ENCODE assay signal across 24 cellular contexts in genomic region chr11:62957147-62957546, GRCh38. TPM values are rescaled to one million over a fixed set of nuclear protein-coding genes. Genes with fewer than 3 reads are reported as not detected.
A peak's percentile ranks its signal among the peaks of the same experiment; 100 is the strongest.
DNase-seq lines count a peak whose midpoint lies in the region; ATAC-seq, FAIRE-seq and TF ChIP-seq lines count a peak whose summit lies in the region.
"Had no signal": no experiment of that assay in that cellular context is flagged by ENCODE, and none has a peak within 500 bp of the region (broad histone marks: within the 10 kb centered on the region; RNA-seq: fewer than 3 reads in every experiment).

No MANE protein-coding gene starts in this region.

- no peak for TF ChIP-seq CTCF in GM23338 (conservative IDR thresholded peaks at IDR 0.05; ENCODE audit: low read depth in 2 of 2)
- TF ChIP-seq CTCF in bronchial epithelial cell (IDR thresholded peaks at IDR 0.05; ENCODE audit: insufficient read depth, low read length, severe bottlenecking), result no peak

- peak; percentile 68 for FAIRE-seq in bronchial epithelial cell (lab: Jason Lieb, UNC)
- FAIRE-seq: A549, D721Med, GM12878, H54 had no signal

- H3K4me1 Mint-ChIP-seq in GM23338, result no peaks in the 10 kb centered on the region; the same call in 2 of the 3 replicates

- no peaks in the 10 kb centered on the region for H3K36me3 Mint-ChIP-seq in GM23338 (ENCODE audit: low read depth)
- H3K36me3 Mint-ChIP-seq: CD14-positive monocyte; CD8-positive, alpha-beta memory T cell had no signal

- no peak for DNase-seq in GM23338 (ENCODE audit: low spot score)
- DNase-seq in bronchial epithelial cell (ENCODE audit: low read depth), result no peak
- peak; percentile 1 for DNase-seq in mesenteric fat pad (ENCODE audit: low spot score)
- no peak for DNase-seq in nucleus accumbens (lab: John Stamatoyannopoulos, UW)
- no peak for DNase-seq in SIG-M5 (lab: John Stamatoyannopoulos, UW)
- no peak for DNase-seq in NCI-H82 treated with DMSO at 0.1 percent for 48 hours (lab: John Stamatoyannopoulos, UW; ENCODE audit: unreplicated experiment)
- DNase-seq: 8988T; ACHN; AML-193; BE2C; CD4-positive, alpha-beta T cell; CD8-positive, alpha-beta memory T cell; DMS 273 treated with DMSO at 0.1 percent for 48 hours; DMS79; EL; GDM1; GOT3 had no signal

- H3K4me2 ChIP-seq in GM23338, result no peak overlapping the region
- H3K4me2 ChIP-seq: A549; BLaER1 treated with 17β-estradiol and CSF1 and Interleukin-3, amounts not matched to agents 10 nM and 100 nM had no signal

- H3K4me1 ChIP-seq in GM23338 (ENCODE audit: insufficient read depth), result no peaks in the 10 kb centered on the region
- H3K4me1 ChIP-seq: A549, BE2C, HAP-1 had no signal

- H3K27me3 Mint-ChIP-seq in GM23338 (ENCODE audit: insufficient read depth, low read depth, poor library complexity), result peaks cover 7% of the 10 kb centered on the region

- no peak for ATAC-seq in GM23338
- ATAC-seq: A549, GM12878 had no signal

- 0 out of 2 replicates have a peak, but pooled peaks cover 8% of the 10 kb centered on the region for H3K9me2 ChIP-seq in GM23338 (ENCODE audit: insufficient read depth)

- no peaks in the 10 kb centered on the region for H3F3A ChIP-seq in GM23338 (replicated peaks; ENCODE audit: low read depth)

- H3K27ac Mint-ChIP-seq in GM23338, result no peak overlapping the region
- H3K27ac Mint-ChIP-seq: CD4-positive, alpha-beta T cell; CD8-positive, alpha-beta memory T cell had no signal

- no peak overlapping the region for H3K27ac ChIP-seq in GM23338 (ENCODE audit: low read depth)
- H3K27ac ChIP-seq: A549; BLaER1 treated with 17β-estradiol and CSF1 and Interleukin-3, amounts not matched to agents 10 nM and 100 nM had no signal

- no peaks in the 10 kb centered on the region for H4K20me1 ChIP-seq in GM23338 (replicated peaks; ENCODE audit: insufficient read depth)
- H4K20me1 ChIP-seq: BLaER1 treated with 17β-estradiol and CSF1 and Interleukin-3, amounts not matched to agents 10 nM and 100 nM had no signal

- H3K27me3 ChIP-seq in GM23338 (ENCODE audit: insufficient read depth) (no peaks in the 10 kb centered on the region), bronchial epithelial cell (ENCODE audit: control insufficient read depth, insufficient read depth, low read length) (no peaks in the 10 kb centered on the region)
- H3K27me3 ChIP-seq: BE2C; BLaER1 treated with 17β-estradiol and CSF1 and Interleukin-3, amounts not matched to agents 10 nM and 100 nM had no signal

- H3K36me3 ChIP-seq in GM23338 (ENCODE audit: insufficient read depth) (no peaks in the 10 kb centered on the region), bronchial epithelial cell (ENCODE audit: control insufficient read depth, insufficient read depth, low read length) (no peaks in the 10 kb centered on the region)
- H3K36me3 ChIP-seq: BE2C; BLaER1 treated with 17β-estradiol and CSF1 and Interleukin-3, amounts not matched to agents 10 nM and 100 nM; HAP-1 had no signal

- H3K4me3 ChIP-seq in GM23338, result no peak overlapping the region
- no peak overlapping the region for H3K4me3 ChIP-seq in bronchial epithelial cell (ENCODE audit: low read depth, low read length)
- H3K4me3 ChIP-seq: A549; BLaER1 treated with 17β-estradiol and CSF1 and Interleukin-3, amounts not matched to agents 10 nM and 100 nM; GM12878; HAP-1 had no signal

- H3K9me3 Mint-ChIP-seq in GM23338, result no peaks in the 10 kb centered on the region; the same call in 1 of the 3 replicates
- H3K9me3 Mint-ChIP-seq: CD14-positive monocyte; CD4-positive, alpha-beta T cell; CD8-positive, alpha-beta memory T cell had no signal

- peak overlapping the region; percentile 32 for H2AFZ ChIP-seq in GM23338

- no peaks in the 10 kb centered on the region for H3K79me2 ChIP-seq in GM23338 (replicated peaks; ENCODE audit: insufficient read depth)

- H3K4me3 Mint-ChIP-seq in GM23338, result no peak overlapping the region
- H3K4me3 Mint-ChIP-seq: CD14-positive monocyte; CD4-positive, alpha-beta T cell; CD8-positive, alpha-beta memory T cell had no signal

TF ChIP-seq in GM23338, 12 proteins besides CTCF, POLR2A, EP300 and RAD21 (continues in another document):
- TF ChIP-seq CREB1 (CRISPR knock-in tag; IDR thresholded peaks at IDR 0.05; ENCODE audit: low read depth) (no peak), POLR2AphosphoS5 (IDR thresholded peaks at IDR 0.05; ENCODE audit: low read depth) (no peak), STAT1 (IDR thresholded peaks at IDR 0.05; ENCODE audit: unreplicated experiment) (no peak), REST (IDR thresholded peaks at IDR 0.05; ENCODE audit: unreplicated experiment) (no peak), JUNB (IDR thresholded peaks at IDR 0.05; ENCODE audit: unreplicated experiment) (no peak), NANOG (IDR thresholded peaks at IDR 0.05; ENCODE audit: borderline replicate concordance) (no peak), ZNF331 (CRISPR knock-in tag; IDR thresholded peaks at IDR 0.05; ENCODE audit: low read depth) (no peak)

RNA-seq across cellular contexts. Expression of gene SLC22A6, which starts 27.6 kb away (rescaled TPM):
- not detected in 2 replicates for total RNA-seq in GM23338 (2014; rRNA removed; shearing (Covaris generic))
- not detected in 2 replicates for polyA plus RNA-seq in GM23338 (2016; fragmentation: Nextera tagmentation; extraction: Ambion mirVana)
- total RNA-seq in bronchial epithelial cell, result not detected in 2 replicates
- total RNA-seq in mesenteric fat pad, result not detected
- total RNA-seq: CD4-positive, alpha-beta T cell; CD8-positive, alpha-beta memory T cell; GM12878 had no signal
- polyA plus RNA-seq: A549; CD14-positive monocyte; CD8-positive, alpha-beta memory T cell; GM12878 had no signal

RNA-seq across cellular contexts. Expression of gene CHRM1, which starts 36.0 kb away (rescaled TPM):
- 0.14 TPM in 1 of 2 replicates, not detected in the other for total RNA-seq in GM23338 (2014; rRNA removed; shearing (Covaris generic))
- 0.30 and 0.44 TPM in 2 replicates for polyA plus RNA-seq in GM23338 (2016; fragmentation: Nextera tagmentation; extraction: Ambion mirVana)
- total RNA-seq in bronchial epithelial cell, result not detected in 2 replicates
- total RNA-seq in mesenteric fat pad, result not detected
- total RNA-seq: CD4-positive, alpha-beta T cell; CD8-positive, alpha-beta memory T cell; GM12878 had no signal
- polyA plus RNA-seq: A549; CD14-positive monocyte; CD8-positive, alpha-beta memory T cell; GM12878 had no signal

RNA-seq across cellular contexts. Expression of gene SLC22A8, which starts 58.5 kb away (rescaled TPM):
- total RNA-seq in GM23338 (2014; rRNA removed; shearing (Covaris generic)), result not detected in 2 replicates
- not detected in 2 replicates for polyA plus RNA-seq in GM23338 (2016; fragmentation: Nextera tagmentation; extraction: Ambion mirVana)
- total RNA-seq in bronchial epithelial cell (not detected in 2 replicates), mesenteric fat pad (not detected)
- total RNA-seq: CD4-positive, alpha-beta T cell; CD8-positive, alpha-beta memory T cell; GM12878 had no signal
- polyA plus RNA-seq: A549; CD14-positive monocyte; CD8-positive, alpha-beta memory T cell; GM12878 had no signal
